ENCODE assay signal across 19 cellular contexts in the genomic region with DNA sequence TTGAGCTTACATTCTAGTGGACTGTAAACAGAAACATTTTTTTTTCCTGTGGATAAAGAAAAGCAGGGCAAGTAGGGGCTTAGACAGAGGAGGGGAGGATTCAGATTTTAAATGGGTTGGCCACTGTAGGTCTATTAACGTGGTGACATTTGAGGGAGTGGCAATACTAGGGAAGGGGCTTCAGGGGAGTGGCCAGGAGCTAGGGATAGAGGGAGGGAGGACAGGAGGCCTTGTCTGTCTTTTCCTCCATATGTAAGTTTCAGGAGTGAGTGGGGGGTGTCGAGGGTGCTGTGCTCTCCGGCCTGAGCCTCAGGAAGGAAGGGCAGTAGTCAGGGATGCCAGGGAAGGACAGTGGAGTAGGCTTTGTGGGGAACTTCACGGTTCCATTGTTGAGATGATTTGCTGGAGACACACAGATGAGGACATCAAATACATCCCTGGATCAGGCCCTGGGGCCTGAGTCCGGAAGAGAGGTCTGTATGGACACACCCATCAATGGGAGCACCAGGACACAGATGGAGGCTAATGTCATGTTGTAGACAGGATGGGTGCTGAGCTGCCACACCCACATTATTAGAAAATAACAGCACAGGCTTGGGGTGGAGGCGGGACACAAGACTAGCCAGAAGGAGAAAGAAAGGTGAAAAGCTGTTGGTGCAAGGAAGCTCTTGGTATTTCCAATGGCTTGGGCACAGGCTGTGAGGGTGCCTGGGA. TPM values are rescaled to one million over a fixed set of nuclear protein-coding genes. Genes with fewer than 3 reads are reported as not detected.
DNase-seq lines count a peak whose midpoint lies in the region; ATAC-seq and TF ChIP-seq lines count a peak whose summit lies in the region.
"Had no signal": no experiment of that assay in that cellular context is flagged by ENCODE, and none has a peak within 500 bp of the region (broad histone marks: within the 10 kb centered on the region; RNA-seq: fewer than 3 reads in every experiment).

No MANE protein-coding gene starts in this region.

- H3K36me3 ChIP-seq in H7 (replicated peaks; ENCODE audit: control insufficient read depth, insufficient read depth, low read length) (no peaks in the 10 kb centered on the region), NT2/D1 (ENCODE audit: insufficient read depth, insufficient read length, low read length) (no peaks in the 10 kb centered on the region), endodermal cell (ENCODE audit: control insufficient read depth, insufficient read depth, low read length) (no peaks in the 10 kb centered on the region), testis (ENCODE audit: low read depth, missing control alignments) (no peaks in the 10 kb centered on the region)
- H3K36me3 ChIP-seq in CD8-positive, alpha-beta memory T cell (ENCODE audit: insufficient read depth, low read length) = no peaks in the 10 kb centered on the region
- H3K36me3 ChIP-seq: BE2C, HAP-1 had no signal

- ATAC-seq in natural killer cell = no peak
- ATAC-seq: Right ventricle myocardium inferior had no signal

- WGBS in endodermal cell (ENCODE audit: insufficient coverage in 1 of 2, insufficient read length in 1 of 2), 2 experiments = 30 to 66% methylated on average over 4 to 6 of the region's 6 CpGs
- 65 to 72% methylated on average over 6 of the region's 6 CpGs for WGBS in testis, 2 donors

- no peak overlapping the region for H3K27ac ChIP-seq in endodermal cell (ENCODE audit: low read depth, low read length)
- no peak overlapping the region for H3K27ac ChIP-seq in CD8-positive, alpha-beta memory T cell (ENCODE audit: low read depth, low read length)
- no peak overlapping the region for H3K27ac ChIP-seq in testis

- no peak for TF ChIP-seq POLR2A in testis (IDR thresholded peaks at IDR 0.05)

- CTCF ChIA-PET in CD8-positive, alpha-beta memory T cell (lab: Charles Lee) = interaction anchor here (1.2 kb wide), 1 partner anchor 42 kb away, joined by 3 read pairs; no protein-coding TSS in a partner anchor

- H3K27me3 Mint-ChIP-seq in endodermal cell (ENCODE audit: insufficient read depth) (peaks cover 66% of the 10 kb centered on the region), natural killer cell (ENCODE audit: low read depth in 2 of 2) (peaks cover 10 to 28% of the 10 kb centered on the region in 2 donors)
- peaks cover 29 to 44% of the 10 kb centered on the region in 2 donors for H3K27me3 Mint-ChIP-seq in CD8-positive, alpha-beta memory T cell

- peak overlapping the region; percentile 21 for H3K9ac ChIP-seq in NT2/D1 (ENCODE audit: insufficient read length, low read depth)
- H3K9ac ChIP-seq in endodermal cell (ENCODE audit: extremely low read depth, low read length, poor library complexity, severe bottlenecking) = no peak overlapping the region

- H3K4me3 Mint-ChIP-seq in endodermal cell (no peak overlapping the region), natural killer cell (no peak overlapping the region)
- no peak overlapping the region for H3K4me3 Mint-ChIP-seq in CD8-positive, alpha-beta memory T cell

- H3K4me1 ChIP-seq in NT2/D1 (ENCODE audit: insufficient read depth, insufficient read length) (peaks cover 6% of the 10 kb centered on the region), endodermal cell (ENCODE audit: control insufficient read depth, insufficient read depth, low read length) (no peaks in the 10 kb centered on the region), testis (peaks cover 4% of the 10 kb centered on the region)
- peaks cover 8% of the 10 kb centered on the region for H3K4me1 ChIP-seq in CD8-positive, alpha-beta memory T cell (ENCODE audit: insufficient read depth, low read length)
- H3K4me1 ChIP-seq: BE2C had no signal

- H3K4me3 ChIP-seq in H7 (ENCODE audit: insufficient read depth, low read depth, low read length) (no peak overlapping the region), NT2/D1 (ENCODE audit: insufficient read length, low read depth) (no peak overlapping the region), endodermal cell (ENCODE audit: low read length) (no peak overlapping the region), testis (no peak overlapping the region)
- H3K4me3 ChIP-seq in CD8-positive, alpha-beta memory T cell (ENCODE audit: low read length) = no peak overlapping the region
- H3K4me3 ChIP-seq: HAP-1 had no signal

- intact Hi-C loops in natural killer cell (cut with micrococcal nuclease) = no loop called here
- intact Hi-C loops in testis (cut with DNase I; ENCODE audit: low total_unique reads) = no loop called here

- H3K36me3 Mint-ChIP-seq in endodermal cell (ENCODE audit: low read depth) = no peaks in the 10 kb centered on the region
- H3K36me3 Mint-ChIP-seq in natural killer cell = no peaks in the 10 kb centered on the region
- peaks cover 0 to 4% (median 0%) of the 10 kb centered on the region in 3 donors for H3K36me3 Mint-ChIP-seq in CD8-positive, alpha-beta memory T cell

- H3K4me1 Mint-ChIP-seq in endodermal cell (peaks cover 5% of the 10 kb centered on the region), natural killer cell (peaks cover 8% of the 10 kb centered on the region in 2 donors)
- H3K4me1 Mint-ChIP-seq in CD8-positive, alpha-beta memory T cell = peaks cover 5 to 8% (median 7%) of the 10 kb centered on the region in 3 donors

- H3K27me3 ChIP-seq in H7 (ENCODE audit: control insufficient read depth, insufficient read depth, low read length) (peaks cover 34% of the 10 kb centered on the region), NT2/D1 (ENCODE audit: insufficient read depth, insufficient read length) (peaks cover 41% of the 10 kb centered on the region), endodermal cell (ENCODE audit: control insufficient read depth, insufficient read depth, low read length, poor library complexity, severe bottlenecking) (peaks cover 85% of the 10 kb centered on the region), testis (no peaks in the 10 kb centered on the region)
- H3K27me3 ChIP-seq in CD8-positive, alpha-beta memory T cell (ENCODE audit: insufficient read depth, low read length, poor library complexity, severe bottlenecking) = peaks cover 9% of the 10 kb centered on the region

- DNase-seq in H7 (peak; percentile 52), NT2/D1 (ENCODE audit: low read depth, low spot score) (no peak), endodermal cell (peak; percentile 44), natural killer cell (no peak), testis (no peak)
- no peak for DNase-seq in CD8-positive, alpha-beta memory T cell
- DNase-seq: BE2C, DMS79 treated with DMSO at 0.1 percent for 48 hours, NCI-H1105, NCI-H146, NCI-H2029, NCI-H2227 treated with DMSO at 0.1 percent for 48 hours, NCI-H510A, NCI-H748 treated with DMSO at 0.1 percent for 48 hours had no signal

- no peak for TF ChIP-seq CTCF in endodermal cell (conservative IDR thresholded peaks at IDR 0.05)
- TF ChIP-seq CTCF in natural killer cell (IDR thresholded peaks at IDR 0.05) = no peak
- TF ChIP-seq CTCF in testis (IDR thresholded peaks at IDR 0.05) = no peak

- H3K27ac Mint-ChIP-seq in endodermal cell = no peak overlapping the region
- H3K27ac Mint-ChIP-seq in natural killer cell = no peak overlapping the region
- peak overlapping the region in 2 of 8 donors; percentile 27 to 67 for H3K27ac Mint-ChIP-seq in CD8-positive, alpha-beta memory T cell

- POLR2A ChIA-PET in CD8-positive, alpha-beta memory T cell (lab: Charles Lee) = interaction anchor here (0.6 kb wide), 1 partner anchor 66 kb away, joined by 5 read pairs; no protein-coding TSS in a partner anchor

- H3K9me3 Mint-ChIP-seq in endodermal cell (peaks cover 2% of the 10 kb centered on the region), natural killer cell (no peaks in the 10 kb centered on the region)
- H3K9me3 Mint-ChIP-seq in CD8-positive, alpha-beta memory T cell = no peaks in the 10 kb centered on the region

- H3K9me3 ChIP-seq in NT2/D1 (ENCODE audit: insufficient read depth, low read length) (no peaks in the 10 kb centered on the region), endodermal cell (ENCODE audit: control insufficient read depth, low read length) (no peaks in the 10 kb centered on the region), testis (no peaks in the 10 kb centered on the region)
- no peaks in the 10 kb centered on the region for H3K9me3 ChIP-seq in CD8-positive, alpha-beta memory T cell (ENCODE audit: low read length)
- H3K9me3 ChIP-seq: BE2C, HAP-1 had no signal

RNA-seq across cellular contexts. Expression of a gene that starts 6.5 kb away (rescaled TPM):
- not detected in 2 replicates for total RNA-seq in H7 (2014; rRNA removed; shearing (Covaris generic))
- total RNA-seq in endodermal cell (not detected), natural killer cell (not detected), testis (1 to 10 TPM; 1.6 to 3.7 TPM)
- polyA plus RNA-seq in endodermal cell (2013, experiment 1 of 2) = not detected
- polyA plus RNA-seq in endodermal cell (2013, experiment 2 of 2) = not detected
- not detected for total RNA-seq in CD8-positive, alpha-beta memory T cell
- polyA plus RNA-seq in CD8-positive, alpha-beta memory T cell = not detected
- polyA plus RNA-seq in testis (ENCODE audit: insufficient read depth, low read depth, low replicate concordance) = not detected
- total RNA-seq: A673, HT1080, Right ventricle myocardium inferior, SK-MEL-5 had no signal

RNA-seq across cellular contexts. Expression of a gene that starts 6.8 kb away (rescaled TPM):
- total RNA-seq in H7 (2014; rRNA removed; shearing (Covaris generic)) = not detected in 2 replicates
- total RNA-seq in endodermal cell = not detected
- polyA plus RNA-seq in endodermal cell (2013, experiment 1 of 2) = not detected
- not detected for polyA plus RNA-seq in endodermal cell (2013, experiment 2 of 2)
- total RNA-seq in natural killer cell = not detected
- not detected for total RNA-seq in CD8-positive, alpha-beta memory T cell
- not detected for polyA plus RNA-seq in CD8-positive, alpha-beta memory T cell
- 1 to 10 TPM; 1.1 to 9.0 TPM for total RNA-seq in testis
- 3.7 TPM for polyA plus RNA-seq in testis (ENCODE audit: insufficient read depth, low read depth, low replicate concordance)
- total RNA-seq: A673, HT1080, Right ventricle myocardium inferior, SK-MEL-5 had no signal

RNA-seq across cellular contexts. Expression of a gene that starts 13.4 kb away (rescaled TPM):
- not detected in 2 replicates for total RNA-seq in H7 (2014; rRNA removed; shearing (Covaris generic))
- total RNA-seq in endodermal cell (1 to 10 TPM in 1 of 2 donors, not detected in 1; 1.2 TPM), natural killer cell (1 to 10 TPM in 2 of 3 donors, not detected in 1; 3.2 to 9.9 TPM), testis (10 to 100 TPM in 1 of 2 donors, 1 to 10 TPM in 1; 7.1 to 27.4 TPM)
- polyA plus RNA-seq in endodermal cell (2013, experiment 1 of 2) = not detected
- not detected for polyA plus RNA-seq in endodermal cell (2013, experiment 2 of 2)
- not detected for total RNA-seq in CD8-positive, alpha-beta memory T cell
- polyA plus RNA-seq in CD8-positive, alpha-beta memory T cell = 5.8 TPM
- 68.9 TPM for polyA plus RNA-seq in testis (ENCODE audit: insufficient read depth, low read depth, low replicate concordance)
- total RNA-seq: HT1080, SK-MEL-5 had no signal

RNA-seq across cellular contexts. Expression of a gene that starts 17.2 kb away (rescaled TPM):
- total RNA-seq in H7 (2014; rRNA removed; shearing (Covaris generic)) = not detected in 2 replicates
- total RNA-seq in endodermal cell (1 to 10 TPM in 1 of 2 donors, not detected in 1; 1.1 TPM), natural killer cell (10 to 100 TPM in 1 of 3 donors, not detected in 2; 16.9 TPM), testis (10 to 100 TPM in 1 of 2 donors, not detected in 1; 11.7 TPM)
- polyA plus RNA-seq in endodermal cell (2013, experiment 1 of 2) = not detected
- polyA plus RNA-seq in endodermal cell (2013, experiment 2 of 2) = not detected
- not detected for total RNA-seq in CD8-positive, alpha-beta memory T cell
- polyA plus RNA-seq in CD8-positive, alpha-beta memory T cell = 1.6 TPM
- 24.0 TPM for polyA plus RNA-seq in testis (ENCODE audit: insufficient read depth, low read depth, low replicate concordance)
- total RNA-seq: HT1080, SK-MEL-5 had no signal

RNA-seq across cellular contexts. Expression of a gene that starts 20.8 kb away (rescaled TPM):
- 9.9 and 10.9 TPM in 2 replicates for total RNA-seq in H7 (2014; rRNA removed; shearing (Covaris generic))
- 10 to 100 TPM; 34.8 to 37.0 TPM for total RNA-seq in endodermal cell
- polyA plus RNA-seq in endodermal cell (2013, experiment 1 of 2) = 31.7 TPM
- 25.0 TPM for polyA plus RNA-seq in endodermal cell (2013, experiment 2 of 2)
- total RNA-seq in natural killer cell = 10 to 100 TPM; 44.8 to 62.1 (median 55.7) TPM
- 10 to 100 TPM; 45.2 to 50.7 TPM for total RNA-seq in CD8-positive, alpha-beta memory T cell
- 13.0 TPM for polyA plus RNA-seq in CD8-positive, alpha-beta memory T cell
- 10 to 100 TPM; 57.5 to 57.8 TPM for total RNA-seq in testis
- 73.4 TPM for polyA plus RNA-seq in testis (ENCODE audit: insufficient read depth, low read depth, low replicate concordance)

Comparison
In these comparisons a context has a peak if more than half of its experiments do, and no peak if none do; other contexts are left out.
1. DNase-seq: peak in H7 (single experiment) and endodermal cell (single experiment); none in NT2/D1 (single experiment), natural killer cell (single experiment), CD8-positive, alpha-beta memory T cell (0 of 5) and testis (single experiment).